ENCODE assay signal across 12 cellular contexts in the genomic region with DNA sequence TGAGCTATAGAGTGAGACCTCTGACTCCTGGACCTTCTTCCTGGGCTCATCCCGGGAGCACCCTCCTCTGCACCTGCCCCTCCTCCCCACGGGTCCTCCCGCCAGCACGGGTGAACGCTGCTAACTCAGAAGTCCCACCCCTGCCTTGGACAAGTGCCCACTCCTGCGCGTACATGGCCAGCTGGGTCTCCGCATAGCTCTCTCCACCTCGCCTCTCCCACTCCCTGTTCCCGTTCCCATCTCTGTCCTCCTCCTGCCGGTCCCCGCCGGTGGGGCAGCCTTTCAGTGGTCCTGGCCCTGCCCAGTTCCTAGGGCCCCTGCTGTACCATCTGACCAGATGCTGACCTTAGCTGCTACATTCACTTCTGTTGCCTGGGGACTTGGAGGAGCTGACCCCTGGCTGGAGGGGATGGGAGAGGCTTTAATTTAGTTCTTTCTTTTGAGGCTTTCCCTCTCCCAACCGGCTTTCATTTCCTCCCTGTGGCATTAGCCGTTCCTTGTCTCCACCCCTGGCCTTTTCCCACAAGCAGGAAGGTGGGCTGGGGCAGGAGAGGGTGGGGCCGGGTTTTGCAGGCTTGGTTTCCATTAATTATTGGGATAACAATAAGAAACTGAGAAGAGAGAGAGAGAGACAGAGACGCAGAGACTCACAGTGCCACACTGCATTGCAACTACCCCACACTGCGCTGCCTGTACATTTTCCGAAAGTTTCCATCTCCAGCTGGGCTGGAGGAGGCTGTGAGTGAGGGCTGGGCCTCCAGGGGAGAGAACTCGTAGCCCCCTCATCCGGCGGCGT.
DNase-seq lines count a peak whose midpoint lies in the region; ATAC-seq and TF ChIP-seq lines count a peak whose summit lies in the region.
"Had no signal": no experiment of that assay in that cellular context is flagged by ENCODE, and none has a peak within 500 bp of the region (broad histone marks: within the 10 kb centered on the region; RNA-seq: fewer than 3 reads in every experiment).

No MANE protein-coding gene starts in this region.

- no peak overlapping the region for H2BK12ac ChIP-seq in trophoblast cell (ENCODE audit: low read length)

- no peaks in the 10 kb centered on the region for H3K36me3 ChIP-seq in H7 (replicated peaks; ENCODE audit: control insufficient read depth, insufficient read depth, low read length)
- H3K36me3 ChIP-seq in heart right ventricle, result no peaks in the 10 kb centered on the region
- H3K36me3 ChIP-seq in trophoblast cell (ENCODE audit: control insufficient read depth in 1 of 2, insufficient read depth in 2 of 2, low read length in 2 of 2), result no peaks in the 10 kb centered on the region

- H3K4me3 ChIP-seq in H7 (ENCODE audit: insufficient read depth, low read depth, low read length), result no peak overlapping the region
- H3K4me3 ChIP-seq in heart right ventricle, result peak overlapping the region in 8 of 10 donors; percentile 17 to 37 (median 27)
- no peak overlapping the region for H3K4me3 ChIP-seq in trophoblast cell (ENCODE audit: low read depth, low read length)

- H3K27me3 ChIP-seq in H7 (ENCODE audit: control insufficient read depth, insufficient read depth, low read length) (no peaks in the 10 kb centered on the region), heart right ventricle (no peaks in the 10 kb centered on the region), trophoblast cell (ENCODE audit: insufficient read depth, low read length) (no peaks in the 10 kb centered on the region)

- H3K9ac ChIP-seq in trophoblast cell (ENCODE audit: low read length), result no peak overlapping the region

- peak in 5 of 9 donors; percentile 4 to 29 (median 26) for TF ChIP-seq CTCF in heart right ventricle (IDR thresholded peaks at IDR 0.05)
- TF ChIP-seq CTCF in GM10248 (IDR thresholded peaks at IDR 0.05; ENCODE audit: control extremely low read depth, extremely low read depth, low read depth, missing control alignments), result no peak

- H2AFZ ChIP-seq in trophoblast cell (ENCODE audit: insufficient read depth, low read length, poor library complexity), result no peak overlapping the region

- H3K9me3 ChIP-seq in heart right ventricle (peaks cover 0 to 7% (median 0%) of the 10 kb centered on the region in 11 donors), trophoblast cell (ENCODE audit: insufficient read depth, low read depth, low read length) (no peaks in the 10 kb centered on the region)

- CTCF ChIA-PET in GM10248 (lab: Yijun Ruan, JAX), result interaction anchor here (1.4 kb wide), 1 partner anchor 543 kb away, joined by 4 read pairs; no protein-coding TSS in a partner anchor

- intact Hi-C loops in heart right ventricle (cut with DNase I), result no loop called here
- intact Hi-C loops in posterior vena cava (cut with DNase I), result no loop called here

- no peak overlapping the region for H3K23ac ChIP-seq in trophoblast cell (ENCODE audit: low read length)

- peak; percentile 48 for DNase-seq in H7
- peak; percentile 69 for DNase-seq in astrocyte of the hippocampus (ENCODE audit: low read depth, low spot score)
- DNase-seq in heart right ventricle, result peak; percentile 69 to 70
- peak; percentile 83 for DNase-seq in posterior vena cava (ENCODE audit: low spot score)
- DNase-seq in trophoblast cell, result no peak
- DNase-seq in NOMO-1 (lab: John Stamatoyannopoulos, UW; ENCODE audit: unreplicated experiment in 2 of 2), result no peak
- DNase-seq in GM10248 (ENCODE audit: extremely low spot score), result no peak
- DNase-seq: effector CD4-positive, alpha-beta T cell; stimulated activated CD4-positive, alpha-beta T cell treated with anti-CD3 and anti-CD28 coated beads, Interleukin-15, amount 100 ng/mL, for 24 hours; stimulated activated naive CD4-positive, alpha-beta T cell treated with Interleukin-2 at 50 U/mL for 16 hours had no signal

- no peak overlapping the region for H3K18ac ChIP-seq in trophoblast cell (ENCODE audit: low read length)

- no peak overlapping the region for H2BK5ac ChIP-seq in trophoblast cell (ENCODE audit: low read depth, low read length, poor library complexity)

- no peak overlapping the region for H4K91ac ChIP-seq in trophoblast cell (ENCODE audit: low read depth, low read length)

- H3K79me1 ChIP-seq in trophoblast cell (ENCODE audit: low read length), result no peaks in the 10 kb centered on the region

- H4K12ac ChIP-seq in trophoblast cell (ENCODE audit: low read depth, low read length), result no peak overlapping the region

- H3K27ac ChIP-seq in heart right ventricle (peak overlapping the region in 8 of 10 donors; percentile 6 to 73 (median 46)), trophoblast cell (ENCODE audit: low read depth, low read length) (no peak overlapping the region)
- H3K27ac ChIP-seq: C4-2B had no signal

- ATAC-seq in heart right ventricle, result peak; percentile 59 to 84 (median 78)
- no peak for ATAC-seq in HG02798 (IDR thresholded peaks at IDR 0.05; ENCODE audit: poor library complexity, unreplicated experiment)

- H3K4me1 ChIP-seq in heart right ventricle (peaks cover 0 to 30% (median 16%) of the 10 kb centered on the region in 9 donors), trophoblast cell (ENCODE audit: control insufficient read depth in 1 of 2, insufficient read depth in 2 of 2, low read length in 2 of 2) (no peaks in the 10 kb centered on the region)

- no peaks in the 10 kb centered on the region for H3K79me2 ChIP-seq in trophoblast cell (ENCODE audit: control insufficient read depth, insufficient read depth, low read length, poor library complexity)

- H3K4ac ChIP-seq in trophoblast cell (ENCODE audit: low read depth, low read length), result no peak overlapping the region

- 19 to 21% methylated on average over 23 of the region's 23 CpGs for WGBS in heart right ventricle, 2 donors
- no CpG with 5 or more reads among the region's 23 CpGs for WGBS in trophoblast cell (ENCODE audit: extremely low coverage, insufficient coverage, insufficient read length)

- no peak overlapping the region for H4K8ac ChIP-seq in trophoblast cell (ENCODE audit: low read depth, low read length)

- no peak overlapping the region for H3K14ac ChIP-seq in trophoblast cell (ENCODE audit: low read length)

- no peak overlapping the region for H3K4me2 ChIP-seq in trophoblast cell (ENCODE audit: low read length)

- POLR2A ChIA-PET in GM10248 (lab: Yijun Ruan, JAX), result no interaction called here

- no peak overlapping the region for H2AK5ac ChIP-seq in trophoblast cell (ENCODE audit: low read length)

- H2BK120ac ChIP-seq in trophoblast cell (ENCODE audit: insufficient read depth, low read length, poor library complexity), result no peak overlapping the region

Comparison
In these comparisons a context has a peak if more than half of its experiments do, and no peak if none do; other contexts are left out.
1. DNase-seq: peak in H7 (single experiment), astrocyte of the hippocampus (single experiment), heart right ventricle (2 of 2) and posterior vena cava (single experiment); none in trophoblast cell (0 of 2), NOMO-1 (0 of 2) and GM10248 (single experiment).
2. H3K4me3 ChIP-seq: peak in heart right ventricle (8 of 10); none in H7 (single experiment) and trophoblast cell (single experiment).